Comparison of ENCODE assay signal across 17 cellular contexts in the genomic region with DNA sequence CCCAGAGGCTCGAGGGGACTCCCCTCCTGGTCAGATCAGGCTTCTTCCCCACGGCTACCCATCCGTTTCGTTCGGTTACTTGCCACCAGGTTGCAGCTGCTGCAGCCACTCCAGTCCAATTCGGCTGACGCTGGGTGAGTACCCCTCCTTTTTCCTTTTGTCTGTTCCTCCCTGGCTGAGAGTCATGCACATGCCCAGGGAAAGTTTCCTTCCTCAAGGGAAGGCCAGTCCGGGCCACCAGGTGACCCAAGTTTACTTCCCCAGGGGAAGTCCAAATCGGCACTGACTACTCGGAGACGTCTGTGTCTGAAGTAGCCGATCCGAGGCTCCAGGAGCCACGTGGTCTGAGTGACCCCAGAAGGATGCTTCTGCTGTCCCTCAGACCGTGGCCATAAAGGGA. TPM values are rescaled to one million over a fixed set of nuclear protein-coding genes. Genes with fewer than 3 reads are reported as not detected.
DNase-seq lines count a peak whose midpoint lies in the region; TF ChIP-seq lines count a peak whose summit lies in the region.
"Had no signal": no experiment of that assay in that cellular context is flagged by ENCODE, and none has a peak within 500 bp of the region (broad histone marks: within the 10 kb centered on the region; RNA-seq: fewer than 3 reads in every experiment).

No MANE protein-coding gene starts in this region.

- peak; percentile 76 for DNase-seq in NCI-H748 (lab: John Stamatoyannopoulos, UW; ENCODE audit: unreplicated experiment)
- DNase-seq in NCI-H748 treated with DMSO at 0.1 percent for 48 hours (lab: John Stamatoyannopoulos, UW) = no peak
- peak; percentile 38 for DNase-seq in activated effector memory CD4-positive, alpha-beta T cell treated with anti-CD3 and anti-CD28 coated beads, Interleukin-2, amount 50 U/mL, for 16 hours
- no peak for DNase-seq in activated effector memory CD4-positive, alpha-beta T cell treated with Interleukin-2 at 50 U/mL for 16 hours
- peak; percentile 61 for DNase-seq in chondrocyte (ENCODE audit: low spot score)
- no peak for DNase-seq in stimulated activated CD4-positive, alpha-beta T cell treated with anti-CD3 and anti-CD28 coated beads, Interleukin-4, amount 100 ng/mL, for 4 hours
- DNase-seq in NCI-H2171 treated with DMSO at 0.1 percent for 48 hours (lab: John Stamatoyannopoulos, UW) = no peak
- DNase-seq in iPS-NIHi7 (ENCODE audit: extremely low spot score) = no peak
- DNase-seq: Caco-2; CD4-positive, CD25-positive, alpha-beta regulatory T cell; CD8-positive, alpha-beta T cell; DMS153; DND-41; GM23248; H9 had no signal

- H3K4me1 Mint-ChIP-seq in chondrocyte (ENCODE audit: low read depth) = no peaks in the 10 kb centered on the region
- H3K4me1 Mint-ChIP-seq: B cell; CD4-positive, CD25-positive, alpha-beta regulatory T cell; H9 had no signal

- no peak for TF ChIP-seq CTCF in chondrocyte (IDR thresholded peaks at IDR 0.05)

- no peaks in the 10 kb centered on the region for H3K36me3 Mint-ChIP-seq in chondrocyte (ENCODE audit: low read depth)
- H3K36me3 Mint-ChIP-seq: CD4-positive, CD25-positive, alpha-beta regulatory T cell; CD8-positive, alpha-beta T cell had no signal

- no peaks in the 10 kb centered on the region for H3K27me3 Mint-ChIP-seq in chondrocyte (ENCODE audit: low read depth)
- H3K27me3 Mint-ChIP-seq: B cell; CD4-positive, CD25-positive, alpha-beta regulatory T cell had no signal

- H3K9me3 Mint-ChIP-seq in chondrocyte (ENCODE audit: low read depth) = peaks cover 70% of the 10 kb centered on the region

- H3K4me3 Mint-ChIP-seq in chondrocyte (ENCODE audit: unreplicated experiment) = no peak overlapping the region
- H3K4me3 Mint-ChIP-seq: B cell; CD4-positive, CD25-positive, alpha-beta regulatory T cell; CD8-positive, alpha-beta T cell; H9 had no signal

- no peak overlapping the region for H3K27ac Mint-ChIP-seq in chondrocyte (ENCODE audit: unreplicated experiment)
- H3K27ac Mint-ChIP-seq: B cell; CD8-positive, alpha-beta T cell had no signal

RNA-seq across cellular contexts. Expression of gene OR56A3, which starts 13.2 kb away (rescaled TPM):
- total RNA-seq in chondrocyte = not detected in 3 replicates
- total RNA-seq: B cell; Caco-2; CD4-positive, CD25-positive, alpha-beta regulatory T cell; CD8-positive, alpha-beta T cell; GM23248; H4; H9 had no signal

RNA-seq across cellular contexts. Expression of gene OR52E5, which starts 35.8 kb away (rescaled TPM):
- total RNA-seq in chondrocyte = not detected in 3 replicates
- total RNA-seq: B cell; Caco-2; CD4-positive, CD25-positive, alpha-beta regulatory T cell; CD8-positive, alpha-beta T cell; GM23248; H4; H9 had no signal

RNA-seq across cellular contexts. Expression of gene OR56A5, which starts 39.5 kb away (rescaled TPM):
- total RNA-seq in chondrocyte = not detected in 3 replicates
- total RNA-seq: B cell; Caco-2; CD4-positive, CD25-positive, alpha-beta regulatory T cell; CD8-positive, alpha-beta T cell; GM23248; H4; H9 had no signal

RNA-seq across cellular contexts. Expression of gene OR52E4, which starts 48.4 kb away (rescaled TPM):
- total RNA-seq in chondrocyte = not detected in 3 replicates
- total RNA-seq: B cell; Caco-2; CD4-positive, CD25-positive, alpha-beta regulatory T cell; CD8-positive, alpha-beta T cell; GM23248; H4; H9 had no signal

RNA-seq across cellular contexts. Expression of gene OR52L1, which starts 58.0 kb away (rescaled TPM):
- total RNA-seq in chondrocyte = not detected in 3 replicates
- total RNA-seq: B cell; Caco-2; CD4-positive, CD25-positive, alpha-beta regulatory T cell; CD8-positive, alpha-beta T cell; GM23248; H4; H9 had no signal

Comparison
In these comparisons a context has a peak if more than half of its experiments do, and no peak if none do; other contexts are left out.
1. DNase-seq: peak in NCI-H748 (single experiment), activated effector memory CD4-positive, alpha-beta T cell treated with anti-CD3 and anti-CD28 coated beads, Interleukin-2, amount 50 U/mL, for 16 hours (single experiment) and chondrocyte (single experiment); none in NCI-H748 treated with DMSO at 0.1 percent for 48 hours (single experiment), activated effector memory CD4-positive, alpha-beta T cell treated with Interleukin-2 at 50 U/mL for 16 hours (single experiment), stimulated activated CD4-positive, alpha-beta T cell treated with anti-CD3 and anti-CD28 coated beads, Interleukin-4, amount 100 ng/mL, for 4 hours (0 of 2), NCI-H2171 treated with DMSO at 0.1 percent for 48 hours (single experiment) and iPS-NIHi7 (single experiment).